Comparison of ENCODE assay signal across 8 cellular contexts in the genomic region with DNA sequence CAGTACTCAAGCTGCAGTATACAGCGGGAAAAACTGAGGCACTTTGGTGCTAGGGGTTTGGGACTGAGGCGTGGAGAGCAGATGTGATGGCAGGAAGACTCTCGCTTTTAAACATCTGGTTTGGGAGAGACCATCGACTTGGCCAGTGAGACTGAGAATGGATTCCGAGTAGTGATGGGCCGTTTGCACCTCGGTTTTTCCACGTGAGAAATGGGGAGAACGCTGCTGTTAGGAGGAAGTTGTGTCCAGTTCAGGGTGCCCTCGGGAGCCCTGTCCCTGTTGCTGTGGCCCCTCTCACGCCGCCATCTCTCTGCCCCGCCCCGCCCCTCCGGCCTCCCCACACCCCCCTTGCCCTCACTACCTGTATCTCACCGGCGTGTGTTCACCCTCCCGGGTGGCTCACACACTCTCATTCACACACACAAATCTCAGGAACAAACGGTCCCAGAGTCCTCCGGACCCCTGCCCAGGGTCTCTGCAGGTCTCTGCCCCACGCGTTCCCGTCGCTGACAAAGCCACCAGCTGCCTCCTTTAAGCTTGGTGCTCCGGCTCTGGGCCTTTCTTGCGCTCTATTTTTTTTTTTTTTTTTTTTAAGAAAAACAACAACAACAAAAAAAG. TPM values are rescaled to one million over a fixed set of nuclear protein-coding genes. Genes with fewer than 3 reads are reported as not detected.
DNase-seq lines count a peak whose midpoint lies in the region; ATAC-seq and TF ChIP-seq lines count a peak whose summit lies in the region.

No MANE protein-coding gene starts in this region.

- H3K9me2 ChIP-seq in Loucy (replicated peaks; ENCODE audit: low read depth, low read length) = no peaks in the 10 kb centered on the region

- H3K4me3 Mint-ChIP-seq in CD4-positive, CD25-positive, alpha-beta regulatory T cell = peak overlapping the region; percentile 73 to 87 (median 85)
- peak overlapping the region; percentile 94 for H3K4me3 Mint-ChIP-seq in neural progenitor cell

- H3K4me3 ChIP-seq in CD4-positive, CD25-positive, alpha-beta regulatory T cell (ENCODE audit: low read depth, low read length) = no peak overlapping the region
- H3K4me3 ChIP-seq in Loucy (ENCODE audit: low read length, poor library complexity, severe bottlenecking) = peak overlapping the region; percentile 85
- peak overlapping the region; percentile 50 to 90 (median 77) for H3K4me3 ChIP-seq in dorsolateral prefrontal cortex
- peak overlapping the region; percentile 97 for H3K4me3 ChIP-seq in neural progenitor cell

- peaks cover 34% of the 10 kb centered on the region for H3K4me1 ChIP-seq in CD4-positive, CD25-positive, alpha-beta regulatory T cell (ENCODE audit: control insufficient read depth, insufficient read depth, low read length, poor library complexity, severe bottlenecking)
- peaks cover 44% of the 10 kb centered on the region for H3K4me1 ChIP-seq in Loucy (ENCODE audit: insufficient read depth, low read length, poor library complexity, severe bottlenecking)
- peaks cover 27% of the 10 kb centered on the region for H3K4me1 ChIP-seq in neural progenitor cell
- H3K4me1 ChIP-seq in foreskin keratinocyte = peaks cover 6% of the 10 kb centered on the region

- no peaks in the 10 kb centered on the region for H3K9me3 ChIP-seq in CD4-positive, CD25-positive, alpha-beta regulatory T cell (ENCODE audit: control insufficient read depth in 2 of 2, low read length in 2 of 2)
- H3K9me3 ChIP-seq in Loucy (ENCODE audit: insufficient read depth, low read depth, low read length) = no peaks in the 10 kb centered on the region
- H3K9me3 ChIP-seq in neural progenitor cell (ENCODE audit: low read depth) = no peaks in the 10 kb centered on the region

- no peak for ATAC-seq in CD4-positive, CD25-positive, alpha-beta regulatory T cell (ENCODE audit: low read depth in 2 of 2)
- no peak for ATAC-seq in foreskin keratinocyte

- peak overlapping the region; percentile 86 for H3K9ac ChIP-seq in Loucy (ENCODE audit: low read depth, low read length, poor library complexity, severe bottlenecking)
- H3K9ac ChIP-seq in neural progenitor cell = peak overlapping the region; percentile 38

- H3K27ac ChIP-seq in CD4-positive, CD25-positive, alpha-beta regulatory T cell (ENCODE audit: insufficient read depth, low read length, poor library complexity, severe bottlenecking) = no peak overlapping the region
- H3K27ac ChIP-seq in dorsolateral prefrontal cortex = peak overlapping the region in 58 of 59 donors; percentile 39 to 99 (median 96)
- H3K27ac ChIP-seq in neural progenitor cell = no peak overlapping the region
- H3K27ac ChIP-seq in foreskin keratinocyte = no peak overlapping the region

- no peak for DNase-seq in CD4-positive, CD25-positive, alpha-beta regulatory T cell
- DNase-seq in dorsolateral prefrontal cortex (no peak), neural progenitor cell (ENCODE audit: low spot score) (no peak), foreskin keratinocyte (no peak), cerebellar nuclear complex (lab: John Stamatoyannopoulos, UW) (no peak), NCI-H345 (lab: John Stamatoyannopoulos, UW) (no peak), NCI-H146 treated with DMSO at 0.1 percent for 48 hours (lab: John Stamatoyannopoulos, UW; ENCODE audit: unreplicated experiment) (no peak)

- H3K4me2 ChIP-seq in Loucy (ENCODE audit: low read depth, low read length, poor library complexity, severe bottlenecking) (peak overlapping the region; percentile 95), neural progenitor cell (peak overlapping the region; percentile 94)

- no peak for TF ChIP-seq CTCF in Loucy (conservative IDR thresholded peaks at IDR 0.05; ENCODE audit: low read length)
- TF ChIP-seq CTCF in dorsolateral prefrontal cortex (IDR thresholded peaks at IDR 0.05 in 54 of 56, conservative IDR thresholded peaks at IDR 0.05 in 2 of 56; ENCODE audit: low read depth in 1 of 56, partially characterized antibody in 56 of 56) = no peak
- TF ChIP-seq CTCF in neural progenitor cell (IDR thresholded peaks at IDR 0.05) = no peak
- TF ChIP-seq CTCF in foreskin keratinocyte (conservative IDR thresholded peaks at IDR 0.05) = no peak

- H3F3A ChIP-seq in Loucy (ENCODE audit: low read depth) = peaks cover 10% of the 10 kb centered on the region
- H3F3A ChIP-seq in neural progenitor cell (ENCODE audit: low read depth) = peaks cover 58% of the 10 kb centered on the region

- H3K36me3 Mint-ChIP-seq in CD4-positive, CD25-positive, alpha-beta regulatory T cell = no peaks in the 10 kb centered on the region
- peaks cover 12% of the 10 kb centered on the region for H3K36me3 Mint-ChIP-seq in neural progenitor cell

- H3K36me3 ChIP-seq in CD4-positive, CD25-positive, alpha-beta regulatory T cell (ENCODE audit: control insufficient read depth, insufficient read depth, low read length) = no peaks in the 10 kb centered on the region
- H3K36me3 ChIP-seq in Loucy (ENCODE audit: insufficient read depth, low read length) = no peaks in the 10 kb centered on the region
- no peaks in the 10 kb centered on the region for H3K36me3 ChIP-seq in neural progenitor cell

- H2AFZ ChIP-seq in Loucy (ENCODE audit: low read length) (no peak overlapping the region), neural progenitor cell (replicated peaks) (no peak overlapping the region)

- intact Hi-C loops in dorsolateral prefrontal cortex (cut with DNase I) = no loop called here

- peaks cover 4% of the 10 kb centered on the region for H3K27me3 Mint-ChIP-seq in CD4-positive, CD25-positive, alpha-beta regulatory T cell
- H3K27me3 Mint-ChIP-seq in neural progenitor cell (ENCODE audit: insufficient read depth, low read depth) = peaks cover 5% of the 10 kb centered on the region

- H3K27ac Mint-ChIP-seq in CD4-positive, CD25-positive, alpha-beta regulatory T cell = peak overlapping the region in 2 of 3 donors; percentile 77 to 85
- H3K27ac Mint-ChIP-seq in neural progenitor cell = peak overlapping the region; percentile 70

- H4K20me1 ChIP-seq in Loucy (ENCODE audit: insufficient read depth, low read length, poor library complexity, severe bottlenecking) (peaks cover 37% of the 10 kb centered on the region), neural progenitor cell (ENCODE audit: low read depth) (peaks cover 57% of the 10 kb centered on the region)

- H3K9me3 Mint-ChIP-seq in CD4-positive, CD25-positive, alpha-beta regulatory T cell = no peaks in the 10 kb centered on the region
- peaks cover 2% of the 10 kb centered on the region for H3K9me3 Mint-ChIP-seq in neural progenitor cell

- peaks cover 45% of the 10 kb centered on the region for H3K79me2 ChIP-seq in Loucy (ENCODE audit: insufficient read depth, low read length)
- peaks cover 61% of the 10 kb centered on the region for H3K79me2 ChIP-seq in neural progenitor cell (ENCODE audit: low read depth)

- peaks cover 6 to 46% (median 15%) of the 10 kb centered on the region in 4 donors for H3K4me1 Mint-ChIP-seq in CD4-positive, CD25-positive, alpha-beta regulatory T cell
- peaks cover 40% of the 10 kb centered on the region for H3K4me1 Mint-ChIP-seq in neural progenitor cell

- no peaks in the 10 kb centered on the region for H3K27me3 ChIP-seq in CD4-positive, CD25-positive, alpha-beta regulatory T cell (ENCODE audit: control insufficient read depth, insufficient read depth, low read length)
- H3K27me3 ChIP-seq in Loucy (ENCODE audit: insufficient read depth, low read length, poor library complexity, severe bottlenecking) (no peaks in the 10 kb centered on the region), dorsolateral prefrontal cortex (no peaks in the 10 kb centered on the region), neural progenitor cell (no peaks in the 10 kb centered on the region), foreskin keratinocyte (no peaks in the 10 kb centered on the region)

RNA-seq across cellular contexts. Expression of a gene that starts 2.7 kb away (rescaled TPM):
- 4.9 TPM for total RNA-seq in CD4-positive, CD25-positive, alpha-beta regulatory T cell
- under 1 TPM; 0.29 to 0.44 (median 0.38) TPM for polyA plus RNA-seq in CD4-positive, CD25-positive, alpha-beta regulatory T cell
- total RNA-seq in dorsolateral prefrontal cortex (10 to 100 TPM in 119 of 120 experiments, 1 to 10 TPM in 1; 9.9 to 24.9 (median 16.7) TPM), neural progenitor cell (ENCODE audit: low replicate concordance) (5.3 and 26.6 TPM in 2 replicates), foreskin keratinocyte (4.7 and 5.1 TPM in 2 replicates)
- polyA plus RNA-seq in foreskin keratinocyte = 7.1 and 8.2 TPM in 2 replicates

RNA-seq across cellular contexts. Expression of a gene that starts 18.9 kb away (rescaled TPM):
- total RNA-seq in CD4-positive, CD25-positive, alpha-beta regulatory T cell = 1.5 TPM
- 1 to 10 TPM in 2 of 4 donors, under 1 TPM in 1, not detected in 1; 0.52 to 1.5 (median 1.1) TPM for polyA plus RNA-seq in CD4-positive, CD25-positive, alpha-beta regulatory T cell
- total RNA-seq in dorsolateral prefrontal cortex (100 to 1,000 TPM in 114 of 120 experiments, 10 to 100 TPM in 6; 80.4 to 268 (median 159) TPM), neural progenitor cell (ENCODE audit: low replicate concordance) (8.8 and 20.1 TPM in 2 replicates), foreskin keratinocyte (26.7 and 35.6 TPM in 2 replicates)
- polyA plus RNA-seq in foreskin keratinocyte = 39.3 and 53.5 TPM in 2 replicates

RNA-seq across cellular contexts. Expression of a gene that starts 30.7 kb away (rescaled TPM):
- 19.7 TPM for total RNA-seq in CD4-positive, CD25-positive, alpha-beta regulatory T cell
- polyA plus RNA-seq in CD4-positive, CD25-positive, alpha-beta regulatory T cell = 10 to 100 TPM in 1 of 4 donors, 1 to 10 TPM in 3; 5.9 to 12.7 (median 7.9) TPM
- 10 to 100 TPM in 119 of 120 experiments, 1 to 10 TPM in 1; 9.8 to 20.7 (median 14.3) TPM for total RNA-seq in dorsolateral prefrontal cortex
- 24.2 and 43.4 TPM in 2 replicates for total RNA-seq in neural progenitor cell (ENCODE audit: low replicate concordance)
- 6.2 and 8.6 TPM in 2 replicates for total RNA-seq in foreskin keratinocyte
- 7.1 and 9.6 TPM in 2 replicates for polyA plus RNA-seq in foreskin keratinocyte

RNA-seq across cellular contexts. Expression of a gene that starts 37.5 kb away (rescaled TPM):
- 1.1 TPM for total RNA-seq in CD4-positive, CD25-positive, alpha-beta regulatory T cell
- under 1 TPM; 0.10 to 0.52 (median 0.31) TPM for polyA plus RNA-seq in CD4-positive, CD25-positive, alpha-beta regulatory T cell
- 10 to 100 TPM in 87 of 120 experiments, 1 to 10 TPM in 33; 5.9 to 19.2 (median 12.2) TPM for total RNA-seq in dorsolateral prefrontal cortex
- 5.0 and 6.0 TPM in 2 replicates for total RNA-seq in neural progenitor cell (ENCODE audit: low replicate concordance)
- total RNA-seq in foreskin keratinocyte = 1.7 and 1.8 TPM in 2 replicates
- 3.2 and 3.8 TPM in 2 replicates for polyA plus RNA-seq in foreskin keratinocyte

RNA-seq across cellular contexts. Expression of a gene that starts 52.5 kb away (rescaled TPM):
- total RNA-seq in CD4-positive, CD25-positive, alpha-beta regulatory T cell = 6.0 TPM
- 10 to 100 TPM; 15.0 to 22.6 (median 19.6) TPM for polyA plus RNA-seq in CD4-positive, CD25-positive, alpha-beta regulatory T cell
- total RNA-seq in dorsolateral prefrontal cortex = 1 to 10 TPM in 119 of 120 experiments, under 1 TPM in 1; 0.77 to 7.6 (median 3.4) TPM
- total RNA-seq in neural progenitor cell (ENCODE audit: low replicate concordance) = 0.43 and 3.7 TPM in 2 replicates
- total RNA-seq in foreskin keratinocyte = 72.4 and 207 TPM in 2 replicates
- polyA plus RNA-seq in foreskin keratinocyte = 74.9 and 203 TPM in 2 replicates

Comparison
In these comparisons a context has a peak if more than half of its experiments do, and no peak if none do; other contexts are left out.
1. H3K27ac ChIP-seq: peak in dorsolateral prefrontal cortex (58 of 59); none in CD4-positive, CD25-positive, alpha-beta regulatory T cell (single experiment), neural progenitor cell (single experiment) and foreskin keratinocyte (single experiment).